ENCODE assay signal across 23 cellular contexts in genomic region chr17:19996086-19996485, GRCh38.
"Had no signal": no experiment of that assay in that cellular context is flagged by ENCODE, and none has a peak within 500 bp of the region (broad histone marks: within the 10 kb centered on the region; RNA-seq: fewer than 3 reads in every experiment).

No MANE protein-coding gene starts in this region.

- H3K36me3 ChIP-seq: colonic mucosa, gastrocnemius medialis, prostate gland, sigmoid colon, spleen, thoracic aorta, tibial nerve, upper lobe of left lung, uterus had no signal

- H3K36me3 Mint-ChIP-seq: memory B cell; naive thymus-derived CD4-positive, alpha-beta T cell; stimulated activated naive B cell treated with anti-CD40 and anti-IgM and Interleukin-4, amounts not matched to agents 10 μg/mL and 1 μg/mL and 100 μg/mL, for 72 hours had no signal

- DNase-seq: colonic mucosa; effector CD8-positive, alpha-beta T cell; erythroblast; foreskin fibroblast; gastrocnemius medialis; kidney; midbrain; naive thymus-derived CD4-positive, alpha-beta T cell; right cardiac atrium; sigmoid colon; spleen; stimulated activated naive B cell treated with anti-CD40 and anti-IgM and Interleukin-4, amounts not matched to agents 10 μg/mL and 1 μg/mL and 100 μg/mL, for 72 hours; upper lobe of left lung; uterus had no signal

- ATAC-seq: gastrocnemius medialis; left lobe of liver; naive thymus-derived CD4-positive, alpha-beta T cell; right cardiac atrium; stimulated activated naive B cell treated with anti-CD40 and anti-IgM and Interleukin-4, amounts not matched to agents 10 μg/mL and 1 μg/mL and 100 μg/mL, for 72 hours had no signal

- H3K9me3 Mint-ChIP-seq: dendritic cell treated with granulocyte-macrophage colony-stimulating factor and Interleukin-4, amounts not matched to agents 40 ng/mL and 50 ng/mL, for 4 days; memory B cell; naive thymus-derived CD4-positive, alpha-beta T cell; nephron progenitor cell; stimulated activated naive B cell treated with anti-CD40 and anti-IgM and Interleukin-4, amounts not matched to agents 10 μg/mL and 1 μg/mL and 100 μg/mL, for 72 hours; stimulated activated naive CD8-positive, alpha-beta T cell treated with anti-CD3 and anti-CD28 coated beads, Interleukin-15, Interleukin-2, amounts not matched to agents 100 ng/mL and 50 ng/mL, for 24 hours had no signal

- H3K27me3 ChIP-seq: colonic mucosa, gastrocnemius medialis, sigmoid colon, tibial nerve, upper lobe of left lung, uterus had no signal

- H3K4me3 ChIP-seq: colonic mucosa, gastrocnemius medialis, lung, prostate gland, sigmoid colon, spleen, thoracic aorta, tibial nerve, upper lobe of left lung, uterus had no signal

- H3K27ac Mint-ChIP-seq: dendritic cell treated with granulocyte-macrophage colony-stimulating factor and Interleukin-4, amounts not matched to agents 40 ng/mL and 50 ng/mL, for 4 days; memory B cell; naive thymus-derived CD4-positive, alpha-beta T cell; nephron progenitor cell; stimulated activated naive B cell treated with anti-CD40 and anti-IgM and Interleukin-4, amounts not matched to agents 10 μg/mL and 1 μg/mL and 100 μg/mL, for 72 hours; stimulated activated naive CD8-positive, alpha-beta T cell treated with anti-CD3 and anti-CD28 coated beads, Interleukin-15, Interleukin-2, amounts not matched to agents 100 ng/mL and 50 ng/mL, for 24 hours had no signal

- H3K4me3 Mint-ChIP-seq: dendritic cell treated with granulocyte-macrophage colony-stimulating factor and Interleukin-4, amounts not matched to agents 40 ng/mL and 50 ng/mL, for 4 days; memory B cell; nephron progenitor cell; stimulated activated naive B cell treated with anti-CD40 and anti-IgM and Interleukin-4, amounts not matched to agents 10 μg/mL and 1 μg/mL and 100 μg/mL, for 72 hours; stimulated activated naive CD8-positive, alpha-beta T cell treated with anti-CD3 and anti-CD28 coated beads, Interleukin-15, Interleukin-2, amounts not matched to agents 100 ng/mL and 50 ng/mL, for 24 hours had no signal

- H3K27ac ChIP-seq: colonic mucosa, gastrocnemius medialis, prostate gland, sigmoid colon, spleen, thoracic aorta, tibial nerve, upper lobe of left lung, uterus had no signal

- H3K9me3 ChIP-seq: colonic mucosa, gastrocnemius medialis, prostate gland, sigmoid colon, spleen, thoracic aorta, tibial nerve, upper lobe of left lung, uterus had no signal
